13 cellular contexts compared by ENCODE assay signal in the genomic region with DNA sequence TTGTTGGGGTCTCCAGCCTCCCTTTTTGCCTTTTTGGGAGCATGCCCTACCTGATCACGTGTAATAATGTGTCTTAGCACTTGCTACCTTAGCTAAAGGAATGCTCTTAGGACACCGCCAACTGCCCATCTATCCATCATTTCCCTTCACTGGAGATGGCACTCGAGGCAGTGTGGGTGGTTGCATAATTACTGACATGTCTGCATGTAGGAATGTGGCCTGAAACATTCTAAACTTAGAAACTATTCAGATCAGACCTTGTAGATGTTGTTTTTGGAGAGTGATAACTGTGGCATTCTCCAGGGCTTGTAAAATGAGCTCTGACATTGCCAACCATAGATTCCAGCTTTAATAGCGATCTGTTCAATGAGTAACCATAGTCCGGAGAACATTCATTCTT.
DNase-seq lines count a peak whose midpoint lies in the region; ATAC-seq, FAIRE-seq and TF ChIP-seq lines count a peak whose summit lies in the region.
"Had no signal": no experiment of that assay in that cellular context is flagged by ENCODE, and none has a peak within 500 bp of the region (broad histone marks: within the 10 kb centered on the region; RNA-seq: fewer than 3 reads in every experiment).

No MANE protein-coding gene starts in this region.

- H3K4ac ChIP-seq in H1 (replicated peaks; ENCODE audit: insufficient read length, low read depth, low read length) (no peak overlapping the region), mesendoderm (ENCODE audit: low read depth, low read length) (no peak overlapping the region)

- H3K18ac ChIP-seq in H1 (ENCODE audit: extremely low read depth, low read length) (no peak overlapping the region), mesendoderm (ENCODE audit: low read length) (no peak overlapping the region)

- H3K4me3 ChIP-seq in H1 (ENCODE audit: extremely low read depth in 1 of 4, insufficient read depth in 2 of 4, low read depth in 3 of 4, low read length in 4 of 4): peak overlapping the region in 1 of 4 experiments; percentile 11; a peak in 1 of 8 replicates
- H3K4me3 ChIP-seq in mesendoderm (ENCODE audit: low read length): no peak overlapping the region

- H2BK15ac ChIP-seq in H1 (ENCODE audit: low read length) (no peak overlapping the region), mesendoderm (replicated peaks; ENCODE audit: low read depth) (no peak overlapping the region)

- ATAC-seq in HG02571 (IDR thresholded peaks at IDR 0.05; ENCODE audit: unreplicated experiment): no peak
- ATAC-seq: foreskin keratinocyte had no signal

- DNase-seq in AG08395 (ENCODE audit: low spot score) (peak; percentile 52), HTR-8/SVneo (ENCODE audit: insufficient read length, low spot score) (peak; percentile 10), H1 (ENCODE audit: low read depth in 1 of 2, low spot score in 2 of 2) (no peak), mesendoderm (peak; percentile 22), GM19238 (ENCODE audit: insufficient read length, low spot score) (no peak), G401 (ENCODE audit: low spot score) (no peak), CD14-positive monocyte (ENCODE audit: low spot score) (no peak)
- DNase-seq: activated CD4-positive, alpha-beta T cell treated with anti-CD3 and anti-CD28 coated beads, Interleukin-2, amount 10 ng/mL, durations not matched to agents 24 days and 14 days; cerebellar nuclear complex; foreskin keratinocyte had no signal

- H2BK120ac ChIP-seq in H1 (replicated peaks; ENCODE audit: low read depth, low read length) (no peak overlapping the region), mesendoderm (ENCODE audit: low read depth, low read length) (no peak overlapping the region)

- no peak for TF ChIP-seq CTCF in H1 (IDR thresholded peaks at IDR 0.05; ENCODE audit: control extremely low read depth in 1 of 3, insufficient read depth in 1 of 3, low read depth in 1 of 3, low read length in 3 of 3)
- no peak for TF ChIP-seq CTCF in CD14-positive monocyte (IDR thresholded peaks at IDR 0.05)

- H2BK12ac ChIP-seq in H1 (ENCODE audit: low read depth, low read length): no peak overlapping the region; the same call in 1 of the 2 replicates

- no peak for TF ChIP-seq POLR2A in H1 (IDR thresholded peaks at IDR 0.05; ENCODE audit: control extremely low read depth in 1 of 2, low read depth in 2 of 2, low read length in 2 of 2)

- no peak for TF ChIP-seq RAD21 in H1 (IDR thresholded peaks at IDR 0.05 in 1 of 2, conservative IDR thresholded peaks at IDR 0.05 in 1 of 2; ENCODE audit: low read depth in 2 of 2, low read length in 2 of 2)

- H3K27ac ChIP-seq in H1 (ENCODE audit: low read depth, low read length) (no peak overlapping the region), mesendoderm (ENCODE audit: low read depth, low read length) (no peak overlapping the region)
- H3K27ac ChIP-seq: foreskin keratinocyte, neutrophil had no signal

- no peak overlapping the region for H3K27ac Mint-ChIP-seq in CD14-positive monocyte
- H3K27ac Mint-ChIP-seq: activated CD4-positive, alpha-beta T cell treated with anti-CD3 and anti-CD28 coated beads, Interleukin-2, amount 10 ng/mL, durations not matched to agents 24 days and 14 days; B cell had no signal

- H2AK5ac ChIP-seq in H1 (ENCODE audit: low read depth, low read length) (no peak overlapping the region), mesendoderm (ENCODE audit: low read length) (no peak overlapping the region)

- H3K23ac ChIP-seq in H1 (ENCODE audit: insufficient read length): no peak overlapping the region
- no peak overlapping the region for H3K23ac ChIP-seq in mesendoderm (ENCODE audit: low read length)

- POLR2A ChIA-PET in H1 (lab: Charles Lee; ENCODE audit: partially characterized antibody): no interaction called here

- no peak overlapping the region for H3K4me3 Mint-ChIP-seq in CD14-positive monocyte
- H3K4me3 Mint-ChIP-seq: activated CD4-positive, alpha-beta T cell treated with anti-CD3 and anti-CD28 coated beads, Interleukin-2, amount 10 ng/mL, durations not matched to agents 24 days and 14 days; B cell had no signal

- H3K9me3 Mint-ChIP-seq in CD14-positive monocyte: no peaks in the 10 kb centered on the region
- H3K9me3 Mint-ChIP-seq: activated CD4-positive, alpha-beta T cell treated with anti-CD3 and anti-CD28 coated beads, Interleukin-2, amount 10 ng/mL, durations not matched to agents 24 days and 14 days had no signal

- H3K36me3 ChIP-seq in H1 (ENCODE audit: control insufficient read depth in 2 of 4, insufficient read depth in 4 of 4, low read length in 3 of 4) (no peaks in the 10 kb centered on the region), mesendoderm (ENCODE audit: control insufficient read depth, insufficient read depth, low read length) (no peaks in the 10 kb centered on the region)
- H3K36me3 ChIP-seq: neutrophil had no signal

- no peaks in the 10 kb centered on the region; the same call in 1 of the 2 replicates for H3K79me1 ChIP-seq in H1 (ENCODE audit: low read depth, low read length)
- no peaks in the 10 kb centered on the region for H3K79me1 ChIP-seq in mesendoderm (ENCODE audit: low read length)

- no peaks in the 10 kb centered on the region; the same call in 1 of the 2 replicates for H3K23me2 ChIP-seq in H1 (ENCODE audit: low read depth, low read length)

- no peak overlapping the region for H2BK20ac ChIP-seq in H1 (ENCODE audit: low read length)

- no peaks in the 10 kb centered on the region for H3K36me3 Mint-ChIP-seq in CD14-positive monocyte

- no peak overlapping the region for H3K56ac ChIP-seq in H1 (replicated peaks; ENCODE audit: insufficient read length, low read depth, low read length)
- H3K56ac ChIP-seq in mesendoderm (ENCODE audit: low read length): no peak overlapping the region

- H3K4me1 Mint-ChIP-seq in CD14-positive monocyte: no peaks in the 10 kb centered on the region
- H3K4me1 Mint-ChIP-seq: activated CD4-positive, alpha-beta T cell treated with anti-CD3 and anti-CD28 coated beads, Interleukin-2, amount 10 ng/mL, durations not matched to agents 24 days and 14 days; B cell had no signal

- intact Hi-C loops in CD14-positive monocyte (cut with micrococcal nuclease): no loop called here

- H3K9ac ChIP-seq in H1 (replicated peaks in 1 of 4; ENCODE audit: extremely low read depth in 1 of 4, low read depth in 3 of 4, low read length in 3 of 4): no peak overlapping the region
- H3K9ac ChIP-seq in mesendoderm (ENCODE audit: low read length): no peak overlapping the region

- H4K91ac ChIP-seq in H1 (replicated peaks; ENCODE audit: insufficient read length, low read length): no peak overlapping the region

- TF ChIP-seq EP300 in H1 (IDR thresholded peaks at IDR 0.05; ENCODE audit: borderline replicate concordance in 1 of 2, low read depth in 2 of 2, low read length in 2 of 2): no peak

- H4K20me1 ChIP-seq in H1 (replicated peaks in 1 of 2; ENCODE audit: control insufficient read depth in 1 of 2, insufficient read depth in 2 of 2, low read length in 2 of 2): peaks cover 0 to 1% of the 10 kb centered on the region in 2 experiments

- H4K8ac ChIP-seq in H1 (ENCODE audit: extremely low read depth, insufficient read depth, low read length): no peak overlapping the region
- no peak overlapping the region for H4K8ac ChIP-seq in mesendoderm (ENCODE audit: low read depth, low read length)

- 70% methylated on average over 5 of the region's 5 CpGs; no CpG with 5 or more reads in 1 of the 2 experiments for whole genome bisulfite sequencing in H1 (ENCODE audit: extremely low coverage in 1 of 2, insufficient coverage in 1 of 2, insufficient read length in 1 of 2, insufficient replicate concordance in 2 of 2, low coverage in 1 of 2, low lambda C conversion rate in 2 of 2, missing lambda C conversion rate in 1 of 2), 2 experiments
- no CpG with 5 or more reads among the region's 5 CpGs for WGBS in mesendoderm (ENCODE audit: extremely low coverage, insufficient coverage, low lambda C conversion rate)

- H2AFZ ChIP-seq in H1 (ENCODE audit: low read length): no peak overlapping the region

- H4K5ac ChIP-seq in H1 (ENCODE audit: insufficient read length, low read depth, low read length) (no peak overlapping the region), mesendoderm (ENCODE audit: low read length) (no peak overlapping the region)

- H2BK5ac ChIP-seq in H1 (ENCODE audit: low read depth, low read length) (no peak overlapping the region), mesendoderm (ENCODE audit: low read length) (no peak overlapping the region)

- FAIRE-seq in HTR-8/SVneo (lab: Jason Lieb, UNC) (peak; percentile 16), H1 (lab: Jason Lieb, UNC) (no peak)

- in situ Hi-C loops in G401 (cut with HindIII; ENCODE audit: low sequenced_read_pairs): no loop called here

- H3K14ac ChIP-seq in H1 (ENCODE audit: insufficient read length): no peak overlapping the region

- H3K79me2 ChIP-seq in H1 (ENCODE audit: control insufficient read depth in 1 of 2, insufficient read depth in 2 of 2, low read length in 2 of 2) (no peaks in the 10 kb centered on the region), mesendoderm (ENCODE audit: control insufficient read depth, insufficient read depth, low read length) (no peaks in the 10 kb centered on the region)

- H3K27me3 ChIP-seq in H1 (replicated peaks in 1 of 4; ENCODE audit: control insufficient read depth in 3 of 4, extremely low read depth in 1 of 4, insufficient read depth in 3 of 4, low read length in 3 of 4): no peaks in the 10 kb centered on the region
- no peaks in the 10 kb centered on the region for H3K27me3 ChIP-seq in mesendoderm (ENCODE audit: insufficient read depth, low read length, poor library complexity)
- H3K27me3 ChIP-seq: foreskin keratinocyte, neutrophil had no signal

- peaks cover 0 to 1% (median 0%) of the 10 kb centered on the region in 3 donors for H3K27me3 Mint-ChIP-seq in CD14-positive monocyte (ENCODE audit: low read depth in 3 of 3)
- H3K27me3 Mint-ChIP-seq: activated CD4-positive, alpha-beta T cell treated with anti-CD3 and anti-CD28 coated beads, Interleukin-2, amount 10 ng/mL, durations not matched to agents 24 days and 14 days; B cell had no signal

- H3K4me1 ChIP-seq in H1 (replicated peaks in 1 of 4; ENCODE audit: control insufficient read depth in 3 of 4, insufficient read depth in 4 of 4, low read length in 3 of 4) (peaks cover 9 to 18% (median 16%) of the 10 kb centered on the region in 4 experiments; a peak in 6 of 7 replicates), mesendoderm (ENCODE audit: control insufficient read depth, low read depth, low read length) (peaks cover 3% of the 10 kb centered on the region)
- H3K4me1 ChIP-seq: foreskin keratinocyte had no signal

- CTCF ChIA-PET in H1 (lab: Charles Lee; ENCODE audit: partially characterized antibody): interaction anchor here (1.0 kb wide), 1 partner anchor 263 kb away, joined by 3 read pairs; no protein-coding TSS in a partner anchor

- no peaks in the 10 kb centered on the region for H3K9me3 ChIP-seq in H1 (ENCODE audit: insufficient read depth in 2 of 2, low read depth in 1 of 2, low read length in 1 of 2)
- H3K9me3 ChIP-seq: neutrophil had no signal

- H3K4me2 ChIP-seq in H1 (ENCODE audit: insufficient read depth in 1 of 2, low read depth in 2 of 2, low read length in 2 of 2) (peak overlapping the region; percentile 4 to 14; a peak in 1 of 4 replicates), mesendoderm (ENCODE audit: low read length) (no peak overlapping the region)

TF ChIP-seq in H1, 55 proteins besides CTCF, POLR2A, EP300 and RAD21 (continues in another document):
- TF ChIP-seq KDM4A (IDR thresholded peaks at IDR 0.05; ENCODE audit: low read depth, low read length, severe bottlenecking) (no peak), CEBPB (IDR thresholded peaks at IDR 0.05; ENCODE audit: low read depth, low read length) (0 out of 2 replicates have a peak, but pooled peaks have one; percentile 7), POU5F1 (IDR thresholded peaks at IDR 0.05; ENCODE audit: low read depth, low read length) (no peak)

Comparison
In these comparisons a context has a peak if more than half of its experiments do, and no peak if none do; other contexts are left out.
1. DNase-seq: peak in AG08395 (single experiment), HTR-8/SVneo (single experiment) and mesendoderm (single experiment); none in H1 (0 of 2), GM19238 (single experiment), G401 (single experiment) and CD14-positive monocyte (single experiment).